ENCODE assay signal across 8 cellular contexts in genomic region chr12:25276199-25276937, GRCh38. TPM values are rescaled to one million over a fixed set of nuclear protein-coding genes. Genes with fewer than 3 reads are reported as not detected.
DNase-seq lines count a peak whose midpoint lies in the region; ATAC-seq, FAIRE-seq and TF ChIP-seq lines count a peak whose summit lies in the region.

No MANE protein-coding gene starts in this region.

- no TSS peak for BruUV-seq in K562 (replicated peaks; lab: Mats Ljungman, UMichigan)

- no peak overlapping the region for H4K91ac ChIP-seq in trophoblast cell (ENCODE audit: low read depth, low read length)

- no peaks in the 10 kb centered on the region for H3K9me3 ChIP-seq in K562 (replicated peaks; ENCODE audit: control insufficient read depth, insufficient read depth, low read depth, low read length)
- peaks cover 1% of the 10 kb centered on the region for H3K9me3 ChIP-seq in trophoblast cell (ENCODE audit: insufficient read depth, low read depth, low read length)

- H2AK5ac ChIP-seq in trophoblast cell (ENCODE audit: low read length), result no peak overlapping the region

- no peak overlapping the region for H3K14ac ChIP-seq in trophoblast cell (ENCODE audit: low read length)

- TF ChIP-seq CTCF in AG09309 (IDR thresholded peaks at IDR 0.05; ENCODE audit: control insufficient read depth, insufficient read depth, low read depth, low read length, missing control alignments) (no peak), K562 (IDR thresholded peaks at IDR 0.05 in 2 of 3, conservative IDR thresholded peaks at IDR 0.05 in 1 of 3; ENCODE audit: insufficient read depth in 2 of 3, low read depth in 1 of 3, low read length in 3 of 3) (no peak), natural killer cell (IDR thresholded peaks at IDR 0.05) (no peak)

- no peaks in the 10 kb centered on the region for H3K36me3 ChIP-seq in K562 (ENCODE audit: control insufficient read depth, insufficient read depth, low read length)
- H3K36me3 ChIP-seq in trophoblast cell (ENCODE audit: control insufficient read depth in 1 of 2, insufficient read depth in 2 of 2, low read length in 2 of 2), result no peaks in the 10 kb centered on the region

- no peaks in the 10 kb centered on the region for H3K9me1 ChIP-seq in K562 (ENCODE audit: control insufficient read depth, insufficient read depth, low read length)

- no peak overlapping the region for H2BK12ac ChIP-seq in trophoblast cell (ENCODE audit: low read length)

- in situ Hi-C loops in K562 (cut with MboI), result no loop called here

- no peak overlapping the region for H3K27ac Mint-ChIP-seq in natural killer cell

- ATAC-seq in HG03342 (IDR thresholded peaks at IDR 0.05; ENCODE audit: unreplicated experiment) (peak; percentile 40), K562 (peak; percentile 96), HG03457 (IDR thresholded peaks at IDR 0.05; ENCODE audit: unreplicated experiment) (no peak), natural killer cell (no peak)

- H4K20me1 ChIP-seq in K562 (replicated peaks; ENCODE audit: control insufficient read depth, insufficient read depth, low read length), result no peaks in the 10 kb centered on the region

- no peak overlapping the region for H3K4ac ChIP-seq in trophoblast cell (ENCODE audit: low read depth, low read length)

- peak; percentile 91 for FAIRE-seq in K562 (lab: Jason Lieb, UNC)

- no peaks in the 10 kb centered on the region for H3K79me1 ChIP-seq in trophoblast cell (ENCODE audit: low read length)

- peaks cover 0 to 12% of the 10 kb centered on the region in 2 experiments; a peak in 4 of 5 replicates for H3K4me1 ChIP-seq in K562 (replicated peaks in 1 of 2; ENCODE audit: control insufficient read depth in 2 of 2, insufficient read depth in 2 of 2, low read length in 2 of 2)
- no peaks in the 10 kb centered on the region for H3K4me1 ChIP-seq in trophoblast cell (ENCODE audit: control insufficient read depth in 1 of 2, insufficient read depth in 2 of 2, low read length in 2 of 2)

- H3K36me3 Mint-ChIP-seq in natural killer cell, result no peaks in the 10 kb centered on the region

- peak overlapping the region in 1 of 2 experiments; percentile 47; a peak in 2 of 4 replicates for H3K9ac ChIP-seq in K562 (ENCODE audit: insufficient read depth in 1 of 2, low read depth in 2 of 2, low read length in 2 of 2)
- H3K9ac ChIP-seq in trophoblast cell (ENCODE audit: low read length), result no peak overlapping the region

- WGBS in K562 (ENCODE audit: insufficient coverage, low coverage, missing lambda C conversion rate), result 19% methylated on average over 4 of the region's 4 CpGs
- WGBS in trophoblast cell (ENCODE audit: extremely low coverage, insufficient coverage, insufficient read length), result no CpG with 5 or more reads among the region's 4 CpGs

- H3K79me2 ChIP-seq in K562 (ENCODE audit: control insufficient read depth, insufficient read depth, low read length) (no peaks in the 10 kb centered on the region), trophoblast cell (ENCODE audit: control insufficient read depth, insufficient read depth, low read length, poor library complexity) (no peaks in the 10 kb centered on the region)

- no peaks in the 10 kb centered on the region for H3K27me3 Mint-ChIP-seq in natural killer cell (ENCODE audit: low read depth in 2 of 2)

- H2BK120ac ChIP-seq in trophoblast cell (ENCODE audit: insufficient read depth, low read length, poor library complexity), result no peak overlapping the region

- H3K27me3 ChIP-seq in K562 (ENCODE audit: control insufficient read depth in 2 of 2, insufficient read depth in 2 of 2, low read length in 2 of 2) (no peaks in the 10 kb centered on the region), trophoblast cell (ENCODE audit: insufficient read depth, low read length) (no peaks in the 10 kb centered on the region)

- no peak overlapping the region for H3K4me3 Mint-ChIP-seq in natural killer cell

- H3K9me3 Mint-ChIP-seq in natural killer cell, result no peaks in the 10 kb centered on the region

- H3K18ac ChIP-seq in trophoblast cell (ENCODE audit: low read length), result no peak overlapping the region

- CTCF ChIA-PET in K562 (lab: Yijun Ruan, JAX; ENCODE audit: low intra/inter-chr PET ratio), result no interaction called here

- POLR2A ChIA-PET in K562 (lab: Yijun Ruan, JAX), result interaction anchor here (0.6 to 2.3 kb wide), 3 partner anchors 25 to 32 kb away, joined by 3 to 9 read pairs (median 4); partner anchors contain the start of gene KRAS

- intact Hi-C loops in K562 (cut with micrococcal nuclease) (no loop called here), natural killer cell (cut with micrococcal nuclease) (no loop called here)

- H3K23ac ChIP-seq in trophoblast cell (ENCODE audit: low read length), result no peak overlapping the region

- H3K27ac ChIP-seq in K562 (ENCODE audit: extremely low read depth, low read depth, low read length) (peak overlapping the region; percentile 88), trophoblast cell (ENCODE audit: low read depth, low read length) (no peak overlapping the region)

- TF ChIP-seq EP300 in K562 (IDR thresholded peaks at IDR 0.05; ENCODE audit: low read length), result peak; percentile 14; the same call in 1 of the 2 replicates

- H4K8ac ChIP-seq in trophoblast cell (ENCODE audit: low read depth, low read length), result no peak overlapping the region

- H3K4me2 ChIP-seq in K562 (ENCODE audit: insufficient read depth, low read length) (peak overlapping the region; percentile 60; the same call in 1 of the 2 replicates), trophoblast cell (ENCODE audit: low read length) (no peak overlapping the region)

- H4K12ac ChIP-seq in trophoblast cell (ENCODE audit: low read depth, low read length), result no peak overlapping the region

- no peak overlapping the region for H3K4me3 ChIP-seq in AG09309 (ENCODE audit: control insufficient read depth, low read depth, low read length)
- no peak overlapping the region for H3K4me3 ChIP-seq in K562
- no peak overlapping the region for H3K4me3 ChIP-seq in trophoblast cell (ENCODE audit: low read depth, low read length)

- peak; percentile 34 for DNase-seq in AG09309 (ENCODE audit: low read depth)
- peak; percentile 69 to 72 for DNase-seq in SHP77 (lab: John Stamatoyannopoulos, UW)
- DNase-seq in K562 (ENCODE audit: extremely low read depth in 1 of 4, low spot score in 3 of 4), result peak; percentile 55 to 90 (median 65)
- DNase-seq in trophoblast cell, result peak; percentile 49 to 57
- DNase-seq in DMS79 (lab: John Stamatoyannopoulos, UW), result no peak
- DNase-seq in natural killer cell, result no peak

- TF ChIP-seq POLR2A in K562 (conservative IDR thresholded peaks at IDR 0.05), result no peak

- H2AFZ ChIP-seq in K562 (ENCODE audit: low read depth, low read length) (peak overlapping the region; percentile 99), trophoblast cell (ENCODE audit: insufficient read depth, low read length, poor library complexity) (no peak overlapping the region)

- H3K4me1 Mint-ChIP-seq in natural killer cell, result peaks cover 20 to 22% of the 10 kb centered on the region in 2 donors

- H2BK5ac ChIP-seq in trophoblast cell (ENCODE audit: low read depth, low read length, poor library complexity), result no peak overlapping the region

- TF ChIP-seq RAD21 in K562 (CRISPR knock-in tag; conservative IDR thresholded peaks at IDR 0.05 in 1 of 2, IDR thresholded peaks at IDR 0.05 in 1 of 2), result no peak

TF ChIP-seq in K562, 482 proteins besides CTCF, POLR2A, EP300 and RAD21 (continues in another document):
- 0 out of 2 replicates have a peak, but pooled peaks have one; percentile 32 for TF ChIP-seq SMAD4 (CRISPR knock-in tag; conservative IDR thresholded peaks at IDR 0.05)
- TF ChIP-seq ZNF134 (CRISPR knock-in tag; conservative IDR thresholded peaks at IDR 0.05), result no peak
- TF ChIP-seq ZNF766 (CRISPR knock-in tag; conservative IDR thresholded peaks at IDR 0.05), result peak; percentile 57; the same call in 1 of the 2 replicates
- TF ChIP-seq ZBTB12 (CRISPR knock-in tag; IDR thresholded peaks at IDR 0.05), result no peak
- TF ChIP-seq MEF2D (tag; conservative IDR thresholded peaks at IDR 0.05; ENCODE audit: low read depth), result peak; percentile 58; the same call in 1 of the 2 replicates

RNA-seq across cellular contexts. Expression of gene KRAS, which starts 25.6 kb away (rescaled TPM):
- 3.7 and 16.4 TPM in 2 replicates for total RNA-seq in K562 (2011; cell fraction: chromatin; rRNA removed; ENCODE audit: low replicate concordance)
- 1.7 and 3.3 TPM in 2 replicates for total RNA-seq in K562 (2011; cell fraction: nucleolus; rRNA removed)
- total RNA-seq in K562 (2011; cell fraction: nucleoplasm; rRNA removed), result 10.5 and 22.4 TPM in 2 replicates
- 7.2 and 8.1 TPM in 2 replicates for total RNA-seq in K562 (2014; rRNA removed)
- 14.9 and 18.9 TPM in 2 replicates for total RNA-seq in K562 (2014; rRNA removed; fragmentation: Illumina TruSeq; extraction: Trizol)
- total RNA-seq in K562 (2015; rRNA removed; fragmentation: Illumina TruSeq; extraction: Trizol), result 12.2 and 12.7 TPM in 2 replicates
- total RNA-seq in K562 (2021), result 16.5 and 19.0 TPM in 2 replicates
- polyA plus RNA-seq in K562 (2011; rRNA removed), result 15.8 and 21.2 TPM in 2 replicates
- 5.2 and 11.1 TPM in 2 replicates for polyA plus RNA-seq in K562 (2011; cell fraction: cytosol; rRNA removed)
- polyA plus RNA-seq in K562 (2011; cell fraction: nucleus; rRNA removed), result 2.9 and 5.5 TPM in 2 replicates
- polyA plus RNA-seq in K562 (2012), result 10.2 and 10.3 TPM in 2 replicates
- 17.6 and 19.8 TPM in 2 replicates for polyA plus RNA-seq in K562 (2014; fragmentation: Illumina TruSeq; extraction: Trizol)
- 1 to 10 TPM; 7.4 to 8.4 TPM for polyA plus RNA-seq in K562 (2014; fragmentation: Nextera tagmentation; extraction: Ambion mirVana)
- polyA plus RNA-seq in K562 (2014; rRNA removed), result 11.5 and 12.2 TPM in 2 replicates
- 16.2 and 19.1 TPM in 2 replicates for polyA minus RNA-seq in K562 (2011; rRNA and poly(A)+ RNA removed)
- 8.9 and 11.5 TPM in 2 replicates for polyA minus RNA-seq in K562 (2011; cell fraction: cytosol; rRNA and poly(A)+ RNA removed)
- polyA minus RNA-seq in K562 (2011; cell fraction: nucleus; rRNA and poly(A)+ RNA removed), result 6.1 and 9.4 TPM in 2 replicates
- polyA plus RNA-seq in trophoblast cell (2013), result 41.8 and 42.2 TPM in 2 replicates
- total RNA-seq in natural killer cell, result 10 to 100 TPM; 33.3 to 39.6 (median 35.7) TPM

Comparison
In these comparisons a context has a peak if more than half of its experiments do, and no peak if none do; other contexts are left out.
1. DNase-seq: peak in AG09309 (single experiment), SHP77 (2 of 2), K562 (4 of 4) and trophoblast cell (2 of 2); none in DMS79 (single experiment) and natural killer cell (single experiment).
2. ATAC-seq: peak in HG03342 (single experiment) and K562 (single experiment); none in HG03457 (single experiment) and natural killer cell (0 of 3).